3 cellular contexts compared by ENCODE assay signal in the genomic region with DNA sequence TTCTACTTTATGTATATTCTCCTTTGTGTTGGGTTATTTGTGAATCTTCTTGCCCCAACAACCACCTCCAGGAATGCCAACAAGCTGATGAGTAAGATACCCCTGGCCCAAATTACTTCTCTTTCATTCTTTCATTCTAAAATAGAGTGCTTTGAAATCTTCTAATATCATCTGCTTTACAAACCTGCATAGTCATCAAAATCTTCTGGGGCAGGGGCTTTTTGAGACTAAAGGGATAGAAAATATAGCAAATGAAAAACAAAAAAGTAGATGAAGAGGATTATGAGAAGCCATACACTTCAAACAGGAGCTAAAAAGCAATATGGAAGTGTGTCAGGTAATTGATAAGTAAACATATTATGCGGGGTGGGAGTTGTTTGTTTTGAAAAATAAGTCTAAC.
TF ChIP-seq lines count a peak whose summit lies in the region.

No MANE protein-coding gene starts in this region.

TF ChIP-seq in A549, 52 proteins besides CTCF, POLR2A, EP300 and RAD21:
- peak; percentile 66 for TF ChIP-seq MAFK (IDR thresholded peaks at IDR 0.05; ENCODE audit: partially characterized antibody)
- TF ChIP-seq PBX3 (IDR thresholded peaks at IDR 0.05): no peak

TF ChIP-seq in IMR-90, 13 proteins besides CTCF, POLR2A, EP300 and RAD21:
- no peak for TF ChIP-seq RFX5 (IDR thresholded peaks at IDR 0.05; ENCODE audit: low read depth, low read length)
- TF ChIP-seq MAFK (IDR thresholded peaks at IDR 0.05; ENCODE audit: low read depth, low read length): peak; percentile 82

TF ChIP-seq in K562, 482 proteins besides CTCF, POLR2A, EP300 and RAD21 (continues in another document):
- TF ChIP-seq LCOR (CRISPR knock-in tag; IDR thresholded peaks at IDR 0.05): no peak
- TF ChIP-seq TOE1 (IDR thresholded peaks at IDR 0.05; ENCODE audit: borderline replicate concordance): no peak
- no peak for TF ChIP-seq TOE1 (CRISPR knock-in tag; IDR thresholded peaks at IDR 0.05; ENCODE audit: borderline replicate concordance, low read depth)
- no peak for TF ChIP-seq SRSF1 (IDR thresholded peaks at IDR 0.05; ENCODE audit: low read depth, low read length)
- TF ChIP-seq ZKSCAN8 (CRISPR knock-in tag; IDR thresholded peaks at IDR 0.05): no peak
- TF ChIP-seq MECOM (CRISPR knock-in tag; IDR thresholded peaks at IDR 0.05): no peak
- TF ChIP-seq KAT7 (CRISPR knock-in tag; IDR thresholded peaks at IDR 0.05; ENCODE audit: borderline replicate concordance): no peak
- no peak for TF ChIP-seq RHOXF2B (CRISPR knock-in tag; conservative IDR thresholded peaks at IDR 0.05)
- TF ChIP-seq EZH2 (IDR thresholded peaks at IDR 0.05; ENCODE audit: borderline replicate concordance, low read depth, low read length): no peak
- TF ChIP-seq ZNF696 (CRISPR knock-in tag; conservative IDR thresholded peaks at IDR 0.05): no peak
- no peak for TF ChIP-seq SRF (CRISPR knock-in tag; IDR thresholded peaks at IDR 0.05)
- no peak for TF ChIP-seq ZFX (CRISPR knock-in tag; IDR thresholded peaks at IDR 0.05)
- TF ChIP-seq ATF2 (CRISPR knock-in tag; IDR thresholded peaks at IDR 0.05): no peak
- TF ChIP-seq ZSCAN32 (CRISPR knock-in tag; IDR thresholded peaks at IDR 0.05): no peak
- TF ChIP-seq POLR2AphosphoS5 (IDR thresholded peaks at IDR 0.05; ENCODE audit: control insufficient read depth, insufficient read depth, low read depth, low read length): no peak
- TF ChIP-seq MAFF (IDR thresholded peaks at IDR 0.05; ENCODE audit: low read length): peak; percentile 55; the same call in 1 of the 2 replicates
- peak; percentile 49; the same call in 1 of the 2 replicates for TF ChIP-seq MAFK (IDR thresholded peaks at IDR 0.05; ENCODE audit: low read length)
- no peak for TF ChIP-seq CLOCK (CRISPR knock-in tag; IDR thresholded peaks at IDR 0.05; ENCODE audit: borderline replicate concordance)
- no peak for TF ChIP-seq POLR2G (IDR thresholded peaks at IDR 0.05; ENCODE audit: low read depth, low read length)
- TF ChIP-seq, protein P1, sequence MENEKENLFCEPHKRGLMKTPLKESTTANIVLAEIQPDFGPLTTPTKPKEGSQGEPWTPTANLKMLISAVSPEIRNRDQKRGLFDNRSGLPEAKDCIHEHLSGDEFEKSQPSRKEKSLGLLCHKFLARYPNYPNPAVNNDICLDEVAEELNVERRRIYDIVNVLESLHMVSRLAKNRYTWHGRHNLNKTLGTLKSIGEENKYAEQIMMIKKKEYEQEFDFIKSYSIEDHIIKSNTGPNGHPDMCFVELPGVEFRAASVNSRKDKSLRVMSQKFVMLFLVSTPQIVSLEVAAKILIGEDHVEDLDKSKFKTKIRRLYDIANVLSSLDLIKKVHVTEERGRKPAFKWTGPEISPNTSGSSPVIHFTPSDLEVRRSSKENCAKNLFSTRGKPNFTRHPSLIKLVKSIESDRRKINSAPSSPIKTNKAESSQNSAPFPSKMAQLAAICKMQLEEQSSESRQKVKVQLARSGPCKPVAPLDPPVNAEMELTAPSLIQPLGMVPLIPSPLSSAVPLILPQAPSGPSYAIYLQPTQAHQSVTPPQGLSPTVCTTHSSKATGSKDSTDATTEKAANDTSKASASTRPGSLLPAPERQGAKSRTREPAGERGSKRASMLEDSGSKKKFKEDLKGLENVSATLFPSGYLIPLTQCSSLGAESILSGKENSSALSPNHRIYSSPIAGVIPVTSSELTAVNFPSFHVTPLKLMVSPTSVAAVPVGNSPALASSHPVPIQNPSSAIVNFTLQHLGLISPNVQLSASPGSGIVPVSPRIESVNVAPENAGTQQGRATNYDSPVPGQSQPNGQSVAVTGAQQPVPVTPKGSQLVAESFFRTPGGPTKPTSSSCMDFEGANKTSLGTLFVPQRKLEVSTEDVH (IDR thresholded peaks at IDR 0.05; ENCODE audit: low read depth, partially characterized antibody): no peak
- TF ChIP-seq ZNF311 (CRISPR knock-in tag; IDR thresholded peaks at IDR 0.05): no peak
- TF ChIP-seq BACH1 (tag; IDR thresholded peaks at IDR 0.05): no peak
- peak; percentile 76 for TF ChIP-seq ZNF316 (IDR thresholded peaks at IDR 0.05)
- no peak for TF ChIP-seq PTBP1 (IDR thresholded peaks at IDR 0.05; ENCODE audit: low read depth, low read length)
- TF ChIP-seq ZNF583 (CRISPR knock-in tag; IDR thresholded peaks at IDR 0.05): no peak
- TF ChIP-seq MAFG (tag; conservative IDR thresholded peaks at IDR 0.05): peak; percentile 58
- TF ChIP-seq CHD2 (IDR thresholded peaks at IDR 0.05; ENCODE audit: low read depth, low read length): no peak
- TF ChIP-seq, protein P2, sequence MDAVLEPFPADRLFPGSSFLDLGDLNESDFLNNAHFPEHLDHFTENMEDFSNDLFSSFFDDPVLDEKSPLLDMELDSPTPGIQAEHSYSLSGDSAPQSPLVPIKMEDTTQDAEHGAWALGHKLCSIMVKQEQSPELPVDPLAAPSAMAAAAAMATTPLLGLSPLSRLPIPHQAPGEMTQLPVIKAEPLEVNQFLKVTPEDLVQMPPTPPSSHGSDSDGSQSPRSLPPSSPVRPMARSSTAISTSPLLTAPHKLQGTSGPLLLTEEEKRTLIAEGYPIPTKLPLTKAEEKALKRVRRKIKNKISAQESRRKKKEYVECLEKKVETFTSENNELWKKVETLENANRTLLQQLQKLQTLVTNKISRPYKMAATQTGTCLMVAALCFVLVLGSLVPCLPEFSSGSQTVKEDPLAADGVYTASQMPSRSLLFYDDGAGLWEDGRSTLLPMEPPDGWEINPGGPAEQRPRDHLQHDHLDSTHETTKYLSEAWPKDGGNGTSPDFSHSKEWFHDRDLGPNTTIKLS (IDR thresholded peaks at IDR 0.05; ENCODE audit: borderline replicate concordance, low read depth): no peak
- no peak for TF ChIP-seq BDP1 (IDR thresholded peaks at IDR 0.05; ENCODE audit: insufficient read depth, insufficient read length)
- no peak for TF ChIP-seq ETV5 (CRISPR knock-in tag; IDR thresholded peaks at IDR 0.05; ENCODE audit: low read depth)
- no peak for TF ChIP-seq ZBTB40 (IDR thresholded peaks at IDR 0.05)
- no peak for TF ChIP-seq ZBTB40 (CRISPR knock-in tag; IDR thresholded peaks at IDR 0.05)
- TF ChIP-seq ARID4B (CRISPR knock-in tag; IDR thresholded peaks at IDR 0.05): no peak
- no peak for TF ChIP-seq POLR2H (tag; IDR thresholded peaks at IDR 0.05; ENCODE audit: low read depth)
